7 cellular contexts compared by ENCODE assay signal in the genomic region with DNA sequence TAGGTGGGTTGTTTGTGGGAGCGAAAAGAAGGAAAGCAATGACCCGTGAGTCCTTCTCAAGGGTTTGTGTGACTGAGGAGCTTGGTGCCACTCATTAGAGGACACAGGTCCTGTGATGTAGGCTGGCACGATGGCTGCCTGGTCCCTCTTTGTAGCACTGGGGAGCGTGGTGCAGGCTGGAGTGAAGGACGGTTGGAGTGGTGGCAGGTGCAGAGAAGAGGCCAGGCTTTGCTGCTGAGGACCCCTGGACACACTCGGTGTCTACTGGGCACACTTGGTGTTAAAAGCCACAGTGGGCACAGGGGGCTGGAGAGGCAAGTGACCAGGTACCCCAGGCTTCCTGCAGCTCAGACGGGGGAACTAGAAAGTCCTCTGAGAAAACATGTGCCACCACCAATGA.
"Had no signal": no experiment of that assay in that cellular context is flagged by ENCODE, and none has a peak within 500 bp of the region (broad histone marks: within the 10 kb centered on the region; RNA-seq: fewer than 3 reads in every experiment).

No MANE protein-coding gene starts in this region.

- H2AFZ ChIP-seq: GM23248 had no signal

- FAIRE-seq: H54, HTR-8/SVneo had no signal

- H3K27ac ChIP-seq: GM23248 had no signal

- H3K9ac ChIP-seq: GM23248 had no signal

- H3K4me3 ChIP-seq: GM23248 had no signal

- DNase-seq: GM23248, GOT3, H9, HCEC 1CT, KBM-7 had no signal
